ENCODE assay signal across 8 cellular contexts in the genomic region with DNA sequence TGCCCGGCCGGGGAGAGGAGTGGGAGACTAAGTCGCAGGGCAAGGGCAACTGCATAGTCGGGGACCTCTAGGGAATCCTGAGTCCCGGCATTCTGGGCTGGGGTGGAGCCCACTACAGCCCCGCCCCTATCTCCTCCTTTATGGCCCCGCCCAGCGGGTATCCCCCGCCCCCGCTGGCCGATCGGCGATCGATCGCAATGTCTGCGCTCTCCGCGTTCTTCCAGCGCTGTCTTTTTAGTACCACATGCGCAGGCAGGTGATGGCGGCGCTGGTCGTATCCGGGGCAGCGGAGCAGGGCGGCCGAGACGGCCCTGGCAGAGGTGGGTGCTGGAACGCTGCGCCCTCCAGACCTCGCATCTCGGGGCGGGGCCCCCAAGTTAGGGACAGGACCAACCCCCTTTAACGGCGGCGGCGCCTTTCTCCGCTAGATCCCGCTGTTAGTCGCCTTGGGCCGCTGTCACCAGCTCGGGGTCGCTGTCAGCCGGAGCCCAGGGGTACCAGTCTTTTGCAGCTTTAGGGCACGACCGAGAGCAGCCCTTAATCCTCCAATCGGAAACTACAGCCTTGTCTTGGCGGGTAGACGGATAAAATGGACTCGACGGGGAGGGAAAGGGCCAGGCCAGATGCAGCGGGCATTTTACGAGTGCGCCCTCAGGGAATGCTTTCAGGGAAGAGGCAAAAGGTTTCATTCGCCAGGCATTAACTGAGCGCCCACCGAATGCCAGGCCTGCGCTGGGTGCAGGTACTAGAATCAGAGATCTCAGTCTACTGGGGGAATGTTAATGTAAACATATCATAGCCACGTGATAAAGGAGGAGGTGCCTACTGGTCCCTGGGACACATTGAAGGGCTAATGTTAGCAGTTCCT. TPM values are rescaled to one million over a fixed set of nuclear protein-coding genes. Genes with fewer than 3 reads are reported as not detected.
DNase-seq lines count a peak whose midpoint lies in the region; ATAC-seq, FAIRE-seq and TF ChIP-seq lines count a peak whose summit lies in the region.

A gene (plus strand): TSS at position 243 of the 868 bp plus-strand sequence. CDS start 17 bp downstream, at position 260.

- no peaks in the 10 kb centered on the region for H3K36me3 ChIP-seq in keratinocyte (ENCODE audit: control insufficient read depth in 2 of 2, extremely low read depth in 1 of 2, insufficient read depth in 2 of 2, low read length in 2 of 2)

- peak in 1 of 3 experiments; percentile 60 for TF ChIP-seq CTCF in keratinocyte (optimal IDR thresholded peaks at IDR 0.05 in 1 of 3, IDR thresholded peaks at IDR 0.05 in 1 of 3, conservative IDR thresholded peaks at IDR 0.05 in 1 of 3; ENCODE audit: extremely low read depth in 1 of 3, insufficient read depth in 2 of 3, low read length in 3 of 3)

- dilution Hi-C loops in keratinocyte (cut with MboI; ENCODE audit: extremely low pct_ligation_motif_present, low sequenced_read_pairs), result no loop called here

- H3K9ac ChIP-seq in keratinocyte (ENCODE audit: control insufficient read depth, extremely low read depth, insufficient read depth, low read length), result peak within 1 kb of the TSS; percentile 96

- peak; percentile 98 for FAIRE-seq in keratinocyte (lab: Jason Lieb, UNC)

- peak within 1 kb of the TSS; percentile 80 to 99 (median 98) for H3K4me3 ChIP-seq in keratinocyte (ENCODE audit: control insufficient read depth in 2 of 3, extremely low read depth in 1 of 3, insufficient read depth in 2 of 3, low read depth in 1 of 3, low read length in 3 of 3)

- no peaks in the 10 kb centered on the region for H3K27me3 ChIP-seq in keratinocyte (ENCODE audit: control insufficient read depth, extremely low read depth, insufficient read depth, low read length)

- peaks cover 5% of the 10 kb centered on the region for H3K79me2 ChIP-seq in keratinocyte (ENCODE audit: control insufficient read depth, insufficient read depth, low read length)

- peak; percentile 87 for DNase-seq in 8988T
- DNase-seq in NCI-H446 (lab: John Stamatoyannopoulos, UW), result peak; percentile 59 to 83
- DNase-seq in activated CD4-positive, CD25-positive, alpha-beta regulatory T cell treated with anti-CD3 and anti-CD28 coated beads, Interleukin-2, amount 50 U/mL, for 16 hours (ENCODE audit: low read depth, low spot score), result peak; percentile 78
- peak; percentile 97 for DNase-seq in cerebellar cortex (ENCODE audit: low spot score)
- no peak for DNase-seq in keratinocyte (ENCODE audit: low read depth, low spot score)
- peak; percentile 67 to 81 for DNase-seq in stimulated activated CD4-positive, alpha-beta T cell treated with anti-CD3 and anti-CD28 coated beads, Interleukin-15, amount 100 ng/mL, for 1 hour (ENCODE audit: low read depth in 1 of 2, low spot score in 1 of 2)

- peak within 1 kb of the TSS; percentile 89 for H3K27ac ChIP-seq in keratinocyte (ENCODE audit: control insufficient read depth, insufficient read depth, low read length)

- H3K9me3 ChIP-seq in keratinocyte (ENCODE audit: control insufficient read depth, low read depth, low read length), result no peaks in the 10 kb centered on the region

- no peaks in the 10 kb centered on the region for H4K20me1 ChIP-seq in keratinocyte (ENCODE audit: control insufficient read depth, extremely low read depth, insufficient read depth, low read length)

- H2AFZ ChIP-seq in keratinocyte (ENCODE audit: control insufficient read depth, low read length), result peak within 1 kb of the TSS; percentile 88

- H3K4me1 ChIP-seq in keratinocyte (ENCODE audit: control insufficient read depth, extremely low read depth, insufficient read depth, low read length), result peaks cover 9% of the 10 kb centered on the region

- H3K4me2 ChIP-seq in keratinocyte (ENCODE audit: control insufficient read depth, extremely low read depth, insufficient read depth, low read depth, low read length), result peak within 1 kb of the TSS; percentile 89

- no peaks in the 10 kb centered on the region for H3K9me1 ChIP-seq in keratinocyte (ENCODE audit: control insufficient read depth, extremely low read depth, insufficient read depth, low read length)

- peak; percentile 70 for ATAC-seq in GM18520 (IDR thresholded peaks at IDR 0.05; ENCODE audit: unreplicated experiment)
- peak; percentile 64 for ATAC-seq in HG03135 (IDR thresholded peaks at IDR 0.05; ENCODE audit: unreplicated experiment)

RNA-seq across cellular contexts. Expression of the gene that starts here (rescaled TPM):
- 18.9 to 28.8 TPM (median 22.6 TPM) in 3 replicates for polyA plus RNA-seq in keratinocyte
- polyA plus RNA-seq in keratinocyte (2011; ENCODE audit: low read depth), result 25.6 TPM
- 16.4 and 23.0 TPM in 2 replicates for polyA plus RNA-seq in keratinocyte (2011; cell fraction: cytosol; rRNA removed)
- polyA plus RNA-seq in keratinocyte (2011; cell fraction: nucleus; rRNA removed), result 60.2 and 66.6 TPM in 2 replicates
- polyA plus RNA-seq in keratinocyte (2012; ENCODE audit: low replicate concordance), result 20.3 and 26.1 TPM in 2 replicates
- 20.7 to 57.0 TPM (median 32.0 TPM) in 3 replicates for polyA minus RNA-seq in keratinocyte
- polyA minus RNA-seq in keratinocyte (2011; cell fraction: cytosol; rRNA and poly(A)+ RNA removed), result 24.7 TPM
- polyA minus RNA-seq in keratinocyte (2011; cell fraction: nucleus; rRNA and poly(A)+ RNA removed), result 19.8 and 26.3 TPM in 2 replicates
